9 cellular contexts compared by ENCODE assay signal in genomic region chr6:40924832-40925231, GRCh38.
"Had no signal": no experiment of that assay in that cellular context is flagged by ENCODE, and none has a peak within 500 bp of the region (broad histone marks: within the 10 kb centered on the region; RNA-seq: fewer than 3 reads in every experiment).

No MANE protein-coding gene starts in this region.

- ATAC-seq: HCT116, HepG2 had no signal

- H3K9me3 Mint-ChIP-seq: HFFc6 had no signal

- H3K9me3 ChIP-seq: HAP-1 had no signal

- H3K4me1 Mint-ChIP-seq: IgD-negative memory B cell had no signal

- H3K4me3 Mint-ChIP-seq: HFFc6, IgD-negative memory B cell had no signal

- H3K9ac ChIP-seq: GM23248 had no signal

- DNase-seq: GM23248, GOT3, H7, HFFc6 had no signal

- H3K27ac Mint-ChIP-seq: HFFc6, IgD-negative memory B cell had no signal

- H3K4me3 ChIP-seq: GM23248, HAP-1 had no signal

- H3K27ac ChIP-seq: GM23248, HL-60 had no signal

- H3K36me3 Mint-ChIP-seq: IgD-negative memory B cell had no signal

- H3K4me1 ChIP-seq: HAP-1 had no signal

- H3K36me3 ChIP-seq: HAP-1 had no signal
